31 cellular contexts compared by ENCODE assay signal in the genomic region with DNA sequence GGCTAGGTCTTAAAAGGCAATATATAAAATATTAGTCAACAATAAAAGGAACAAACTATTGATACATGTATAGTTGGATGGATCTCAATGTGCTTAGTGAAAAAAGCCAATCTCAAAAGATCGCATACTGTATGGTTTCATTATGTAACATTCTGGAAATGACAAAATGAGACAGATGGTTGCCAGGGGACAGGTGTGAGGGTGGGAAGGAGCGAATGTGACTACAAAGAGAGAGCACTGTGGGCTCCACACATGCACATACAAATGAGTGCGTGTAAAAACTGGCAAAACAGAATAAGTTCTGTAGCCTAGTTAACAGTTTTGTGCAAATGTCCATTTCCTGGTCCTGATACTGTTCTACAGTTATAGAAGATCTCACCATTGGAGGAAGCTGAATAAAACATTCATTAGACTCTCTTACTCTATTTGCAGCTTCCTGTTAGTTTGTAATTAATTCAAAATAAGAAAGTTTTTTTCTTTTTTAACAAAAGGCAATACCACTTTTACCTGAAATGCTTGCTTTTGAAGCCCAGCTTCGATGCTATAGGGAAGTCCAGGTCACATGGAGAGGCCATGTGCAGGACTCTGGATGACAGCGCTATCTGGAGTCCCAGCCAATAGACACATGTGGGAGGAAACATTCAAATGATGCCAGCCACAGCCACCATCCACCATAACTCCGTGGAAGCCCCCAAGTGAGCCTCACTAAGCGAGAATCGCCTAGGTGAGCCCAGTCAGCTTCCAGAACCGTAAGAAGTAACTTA. TPM values are rescaled to one million over a fixed set of nuclear protein-coding genes. Genes with fewer than 3 reads are reported as not detected.
"Had no signal": no experiment of that assay in that cellular context is flagged by ENCODE, and none has a peak within 500 bp of the region (broad histone marks: within the 10 kb centered on the region; RNA-seq: fewer than 3 reads in every experiment).

No MANE protein-coding gene starts in this region.

- H3K4me3 ChIP-seq: ascending aorta, cardiac muscle cell, ovary, prostate gland, smooth muscle cell, stomach, suprapubic skin, tibial artery had no signal

- H3K27ac ChIP-seq: ascending aorta, cardiac muscle cell, ovary, prostate gland, stomach, suprapubic skin, tibial artery had no signal

- H3K4me1 ChIP-seq: ascending aorta, prostate gland, stomach, suprapubic skin, tibial artery had no signal

- H3K9me3 ChIP-seq: ascending aorta, ovary, prostate gland, stomach, suprapubic skin, tibial artery had no signal

- DNase-seq: activated CD4-positive, alpha-beta T cell treated with anti-CD3 and anti-CD28 coated beads for 4 hours; activated CD4-positive, alpha-beta T cell treated with anti-CD3 and anti-CD28 coated beads, Interleukin-2, amount 50 U/mL, for 48 hours; activated CD4-positive, CD25-positive, alpha-beta regulatory T cell; activated CD8-positive, alpha-beta memory T cell treated with anti-CD3 and anti-CD28 coated beads for 24 hours; activated gamma-delta T cell; activated naive CD4-positive, alpha-beta T cell treated with anti-CD3 and anti-CD28 coated beads, Interleukin-2, amount 10 ng/mL, durations not matched to agents 7 days and 5 days; activated naive CD8-positive, alpha-beta T cell treated with anti-CD3 and anti-CD28 coated beads, Interleukin-2, amount 10 ng/mL, durations not matched to agents 7 days and 5 days; cortex of kidney; endodermal cell; foreskin fibroblast; hippocampal formation; kidney; left colon; naive thymus-derived CD4-positive, alpha-beta T cell; ovary; stimulated activated CD4-positive, alpha-beta T cell treated with anti-CD3 and anti-CD28 coated beads, Interleukin-1b, Interleukin-23, amount 100 ng/mL, for 48 hours; stimulated activated CD4-positive, alpha-beta T cell treated with anti-CD3 and anti-CD28 coated beads, Interleukin-4, amount 100 ng/mL, for 4 hours; stimulated activated CD8-positive, alpha-beta memory T cell treated with anti-CD3 and anti-CD28 coated beads, Interleukin-4, amount 100 ng/mL, for 48 hours; stomach; tibial artery had no signal

- H3K27me3 ChIP-seq: ascending aorta, cardiac muscle cell, ovary, stomach, suprapubic skin, tibial artery had no signal

- ATAC-seq: esophagus mucosa; left colon; naive thymus-derived CD4-positive, alpha-beta T cell; stimulated activated memory B cell treated with anti-CD40 and anti-IgM and Interleukin-4, amounts not matched to agents 10 μg/mL and 1 μg/mL and 100 μg/mL, for 72 hours had no signal

- H3K36me3 ChIP-seq: ascending aorta, cardiac muscle cell, ovary, prostate gland, stomach, suprapubic skin, tibial artery had no signal

RNA-seq across cellular contexts. Expression of a gene that starts 21.0 kb away (rescaled TPM):
- total RNA-seq: activated naive CD8-positive, alpha-beta T cell treated with anti-CD3 and anti-CD28 coated beads, Interleukin-2, amount 10 ng/mL, durations not matched to agents 7 days and 5 days; ascending aorta; cardiac muscle cell; chondrocyte; esophagus mucosa; kidney; left colon; lower leg skin; mesothelial cell of epicardium; naive thymus-derived CD4-positive, alpha-beta T cell; ovary; prostate gland; smooth muscle cell; stomach; suprapubic skin; ureter had no signal

RNA-seq across cellular contexts. Expression of a gene that starts 47.5 kb away (rescaled TPM):
- total RNA-seq: activated naive CD8-positive, alpha-beta T cell treated with anti-CD3 and anti-CD28 coated beads, Interleukin-2, amount 10 ng/mL, durations not matched to agents 7 days and 5 days; ascending aorta; cardiac muscle cell; chondrocyte; endodermal cell; esophagus mucosa; kidney; left colon; lower leg skin; mesothelial cell of epicardium; naive thymus-derived CD4-positive, alpha-beta T cell; ovary; prostate gland; smooth muscle cell; stomach; suprapubic skin; ureter had no signal
